33 cellular contexts compared by ENCODE assay signal in genomic region chr3:155656466-155656865, GRCh38.
"Had no signal": no experiment of that assay in that cellular context is flagged by ENCODE, and none has a peak within 500 bp of the region (broad histone marks: within the 10 kb centered on the region; RNA-seq: fewer than 3 reads in every experiment).

No MANE protein-coding gene starts in this region.

- H3K4me1 ChIP-seq: breast epithelium, colonic mucosa, esophagus squamous epithelium, heart right ventricle had no signal

- H3K9me3 Mint-ChIP-seq: activated B cell treated with CpG ODN at 0.5 μM for 24 hours; activated CD8-positive, alpha-beta T cell treated with anti-CD3 and anti-CD28 coated beads for 36 hours; activated T-cell treated with anti-CD3 and anti-CD28 coated beads, Interleukin-2, amount 50 U/mL, for 4 hours; activated T-helper 17 cell treated with anti-CD3 and anti-CD28 coated beads, Interleukin-2, amount 50 U/mL, for 72 hours; brain; T-helper 2 cell treated with Interferon-gamma antibody and Interleukin-4, amounts not matched to agents 5 μg/mL and 100 μg/mL, for 36 hours had no signal

- H3K4me1 Mint-ChIP-seq: activated B cell treated with CpG ODN at 0.5 μM for 24 hours; activated T-helper 17 cell treated with anti-CD3 and anti-CD28 coated beads, Interleukin-2, amount 50 U/mL, for 72 hours had no signal

- H3K27ac ChIP-seq: breast epithelium, cardiac muscle cell, colonic mucosa, epithelial cell of prostate, esophagus squamous epithelium, gastroesophageal sphincter, heart right ventricle, hepatocyte, WERI-Rb-1 had no signal

- H3K36me3 Mint-ChIP-seq: activated naive CD8-positive, alpha-beta T cell; brain had no signal

- H2AFZ ChIP-seq: hepatocyte had no signal

- DNase-seq: activated B cell treated with CpG ODN at 0.5 μM for 24 hours; activated CD4-positive, alpha-beta T cell treated with anti-CD3 and anti-CD28 coated beads for 48 hours; activated CD4-positive, alpha-beta T cell treated with anti-CD3 and anti-CD28 coated beads, Interleukin-2, amount 50 U/mL, for 1 hour; activated CD4-positive, alpha-beta T cell treated with anti-CD3 and anti-CD28 coated beads, Interleukin-2, amount 50 U/mL, for 48 hours; activated CD8-positive, alpha-beta memory T cell treated with anti-CD3 and anti-CD28 coated beads for 24 hours; activated CD8-positive, alpha-beta T cell treated with anti-CD3 and anti-CD28 coated beads for 36 hours; activated effector memory CD4-positive, alpha-beta T cell treated with Interleukin-2 at 50 U/mL for 16 hours; activated gamma-delta T cell treated with Interleukin-2 at 50 U/mL for 16 hours; activated naive CD4-positive, alpha-beta T cell treated with anti-CD3 and anti-CD28 coated beads, Interleukin-2, amount 50 U/mL, for 16 hours; activated naive CD4-positive, alpha-beta T cell treated with Interleukin-2 at 50 U/mL for 16 hours; activated T-cell treated with anti-CD3 and anti-CD28 coated beads, Interleukin-2, amount 50 U/mL, for 4 hours; amniotic stem cell; anterior cingulate cortex; central memory CD4-positive, alpha-beta T cell; cerebellar nuclear complex; colonic mucosa; effector CD8-positive, alpha-beta T cell; esophagus squamous epithelium; foreskin melanocyte; heart right ventricle; T1000; WERI-Rb-1 had no signal

- H3K4me2 ChIP-seq: hepatocyte had no signal

- ATAC-seq: activated CD4-positive, CD25-positive, alpha-beta regulatory T cell treated with anti-CD3 and anti-CD28 coated beads, Interleukin-2, amount 50 U/mL, for 24 hours; activated CD8-positive, alpha-beta T cell treated with anti-CD3 and anti-CD28 coated beads for 36 hours; activated T-cell treated with anti-CD3 and anti-CD28 coated beads, Interleukin-2, amount 50 U/mL, for 4 hours; activated T-helper 17 cell treated with anti-CD3 and anti-CD28 coated beads, Interleukin-2, amount 50 U/mL, for 72 hours; gastroesophageal sphincter; heart right ventricle had no signal

- H3K36me3 ChIP-seq: breast epithelium, cardiac muscle cell, colonic mucosa, esophagus squamous epithelium, gastroesophageal sphincter, heart right ventricle, WERI-Rb-1 had no signal

- H3K9me3 ChIP-seq: breast epithelium, colonic mucosa, esophagus squamous epithelium, gastroesophageal sphincter, heart right ventricle had no signal

- H3K27ac Mint-ChIP-seq: activated B cell treated with CpG ODN at 0.5 μM for 24 hours; activated CD8-positive, alpha-beta T cell treated with anti-CD3 and anti-CD28 coated beads for 36 hours; activated naive CD8-positive, alpha-beta T cell; activated T-helper 17 cell treated with anti-CD3 and anti-CD28 coated beads, Interleukin-2, amount 50 U/mL, for 72 hours; brain; T-helper 2 cell treated with Interferon-gamma antibody and Interleukin-4, amounts not matched to agents 5 μg/mL and 100 μg/mL, for 36 hours had no signal

- H3K4me3 Mint-ChIP-seq: activated B cell treated with CpG ODN at 0.5 μM for 24 hours; activated CD8-positive, alpha-beta T cell treated with anti-CD3 and anti-CD28 coated beads for 36 hours; activated naive CD8-positive, alpha-beta T cell; activated T-cell treated with anti-CD3 and anti-CD28 coated beads, Interleukin-2, amount 50 U/mL, for 4 hours; activated T-helper 17 cell treated with anti-CD3 and anti-CD28 coated beads, Interleukin-2, amount 50 U/mL, for 72 hours; brain; T-helper 2 cell treated with Interferon-gamma antibody and Interleukin-4, amounts not matched to agents 5 μg/mL and 100 μg/mL, for 36 hours had no signal

- H3K79me2 ChIP-seq: hepatocyte had no signal

- H3K27me3 Mint-ChIP-seq: activated B cell treated with CpG ODN at 0.5 μM for 24 hours; activated CD8-positive, alpha-beta T cell treated with anti-CD3 and anti-CD28 coated beads for 36 hours; activated naive CD8-positive, alpha-beta T cell; activated T-helper 17 cell treated with anti-CD3 and anti-CD28 coated beads, Interleukin-2, amount 50 U/mL, for 72 hours; brain had no signal

- H3K4me3 ChIP-seq: breast epithelium, cardiac muscle cell, colonic mucosa, esophagus squamous epithelium, gastroesophageal sphincter, heart right ventricle, hepatocyte had no signal

- H3K27me3 ChIP-seq: breast epithelium, cardiac muscle cell, colonic mucosa, esophagus squamous epithelium, gastroesophageal sphincter, hepatocyte had no signal

- FAIRE-seq: endothelial cell of umbilical vein had no signal
